Comparison of ENCODE assay signal across 22 cellular contexts in the genomic region with DNA sequence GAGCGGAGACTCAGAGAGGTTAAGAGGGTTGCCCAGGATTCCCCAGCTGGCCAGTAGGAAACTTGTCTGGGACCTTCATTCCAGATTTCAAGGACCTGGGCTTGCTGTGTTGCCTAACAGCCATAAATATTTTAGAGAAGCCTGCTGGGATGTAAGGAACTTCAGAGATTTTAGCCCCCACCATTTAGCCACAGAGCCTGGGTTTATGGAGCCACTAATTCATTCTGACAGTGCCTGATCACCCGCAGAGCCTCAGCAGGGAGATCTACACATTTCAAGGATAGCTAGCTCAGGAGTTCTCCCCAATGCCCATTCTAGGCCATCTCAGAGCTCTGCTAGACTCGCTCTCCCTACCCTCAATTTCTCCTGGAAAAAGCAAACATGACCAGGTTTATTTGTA. TPM values are rescaled to one million over a fixed set of nuclear protein-coding genes. Genes with fewer than 3 reads are reported as not detected.
DNase-seq lines count a peak whose midpoint lies in the region; ATAC-seq, FAIRE-seq and TF ChIP-seq lines count a peak whose summit lies in the region.
"Had no signal": no experiment of that assay in that cellular context is flagged by ENCODE, and none has a peak within 500 bp of the region (broad histone marks: within the 10 kb centered on the region; RNA-seq: fewer than 3 reads in every experiment).

No MANE protein-coding gene starts in this region.

- no peak for FAIRE-seq in H1 (lab: Jason Lieb, UNC)
- FAIRE-seq: colon had no signal

- ATAC-seq in HG03280 (IDR thresholded peaks at IDR 0.05; ENCODE audit: unreplicated experiment): no peak
- ATAC-seq: activated T-helper 17 cell treated with anti-CD3 and anti-CD28 coated beads, Interleukin-2, amount 50 U/mL, for 72 hours; heart left ventricle had no signal

- TF ChIP-seq CTCF in H1 (IDR thresholded peaks at IDR 0.05; ENCODE audit: control extremely low read depth in 1 of 3, insufficient read depth in 1 of 3, low read depth in 1 of 3, low read length in 3 of 3) (no peak), uterus (IDR thresholded peaks at IDR 0.05) (no peak), lower leg skin (IDR thresholded peaks at IDR 0.05) (no peak)

- no peak overlapping the region for H4K5ac ChIP-seq in H1 (ENCODE audit: insufficient read length, low read depth, low read length)

- no peaks in the 10 kb centered on the region for H3K79me1 ChIP-seq in H1 (ENCODE audit: low read depth, low read length)

- DNase-seq in H1 (ENCODE audit: low read depth in 1 of 2, low spot score in 2 of 2) (no peak), uterus (peak; percentile 31 to 40), lower leg skin (ENCODE audit: low spot score in 2 of 2) (no peak), foreskin melanocyte (no peak)
- DNase-seq: activated CD4-positive, alpha-beta T cell treated with anti-CD3 and anti-CD28 coated beads for 48 hours; activated naive CD8-positive, alpha-beta T cell treated with anti-CD3 and anti-CD28 coated beads for 36 hours; DMS79 treated with DMSO at 0.1 percent for 48 hours; heart left ventricle; naive B cell; NCI-H1105 treated with DMSO at 0.1 percent for 48 hours; NCI-H510A treated with DMSO at 0.1 percent for 48 hours; posterior cingulate gyrus; stimulated activated CD4-positive, alpha-beta T cell treated with anti-CD3 and anti-CD28 coated beads, Interleukin-2, amount 100 ng/mL, for 24 hours; stimulated activated naive CD4-positive, alpha-beta T cell treated with Interleukin-2 at 50 U/mL for 16 hours; thyroid gland had no signal

- H3K36me3 ChIP-seq in HUES48 (ENCODE audit: control insufficient read depth, insufficient read depth, low read length) (no peaks in the 10 kb centered on the region), H1 (ENCODE audit: control insufficient read depth in 2 of 4, insufficient read depth in 4 of 4, low read length in 3 of 4) (no peaks in the 10 kb centered on the region), muscle layer of colon (ENCODE audit: insufficient read depth, low read length) (no peaks in the 10 kb centered on the region), uterus (no peaks in the 10 kb centered on the region)
- H3K36me3 ChIP-seq: brain microvascular endothelial cell, heart left ventricle, thyroid gland had no signal

- H3K4me2 ChIP-seq in H1 (ENCODE audit: insufficient read depth in 1 of 2, low read depth in 2 of 2, low read length in 2 of 2): peak overlapping the region; percentile 34 to 62; a peak in 3 of 4 replicates

- TF ChIP-seq RAD21 in H1 (IDR thresholded peaks at IDR 0.05 in 1 of 2, conservative IDR thresholded peaks at IDR 0.05 in 1 of 2; ENCODE audit: low read depth in 2 of 2, low read length in 2 of 2): no peak

- no peaks in the 10 kb centered on the region for H3K23me2 ChIP-seq in H1 (ENCODE audit: low read depth, low read length)

- no peak overlapping the region; the same call in 1 of the 2 replicates for H2BK20ac ChIP-seq in H1 (ENCODE audit: low read length)

- H3K27ac ChIP-seq in HUES48 (ENCODE audit: low read depth, low read length) (peak overlapping the region; percentile 80), H1 (ENCODE audit: low read depth, low read length) (no peak overlapping the region), muscle layer of colon (ENCODE audit: low read depth, low read length) (peak overlapping the region; percentile 71), uterus (peak overlapping the region; percentile 54 to 77)
- H3K27ac ChIP-seq: brain microvascular endothelial cell, heart left ventricle, thyroid gland had no signal

- H2BK15ac ChIP-seq in H1 (ENCODE audit: low read length): no peak overlapping the region

- H3K4me3 ChIP-seq in HUES48 (ENCODE audit: low read depth, low read length) (0 out of 2 replicates have a peak overlapping the region, but pooled peaks have one; percentile 6), H1 (ENCODE audit: extremely low read depth in 1 of 4, insufficient read depth in 2 of 4, low read depth in 3 of 4, low read length in 4 of 4) (peak overlapping the region in 1 of 4 experiments; percentile 25; a peak in 1 of 8 replicates), muscle layer of colon (ENCODE audit: low read depth in 1 of 2, low read length in 2 of 2) (peak overlapping the region in 1 of 2 donors; percentile 21), uterus (no peak overlapping the region), lower leg skin (ENCODE audit: low read depth, poor library complexity, severe bottlenecking) (no peak overlapping the region)
- H3K4me3 ChIP-seq: heart left ventricle, lung, thyroid gland had no signal

- CTCF ChIA-PET in H1 (lab: Charles Lee; ENCODE audit: partially characterized antibody): interaction anchor here (0.9 to 10.5 kb wide), 11 partner anchors 12 to 410 kb away, joined by 3 to 96 read pairs (median 4); no protein-coding TSS in a partner anchor

- POLR2A ChIA-PET in H1 (lab: Charles Lee; ENCODE audit: partially characterized antibody): no interaction called here

- H2BK12ac ChIP-seq in H1 (ENCODE audit: low read depth, low read length): peak overlapping the region; percentile 92; the same call in 1 of the 2 replicates

- H3K18ac ChIP-seq in H1 (ENCODE audit: extremely low read depth, low read length): no peak overlapping the region; the same call in 1 of the 2 replicates

- no peak overlapping the region for H3K14ac ChIP-seq in H1 (ENCODE audit: insufficient read length)

- WGBS in H1 (ENCODE audit: extremely low coverage in 1 of 2, insufficient coverage in 1 of 2, insufficient read length in 1 of 2, insufficient replicate concordance in 2 of 2, low coverage in 1 of 2, low lambda C conversion rate in 2 of 2, missing lambda C conversion rate in 1 of 2), 2 experiments: 64% methylated on average over 3 of the region's 3 CpGs; no CpG with 5 or more reads in 1 of the 2 experiments
- 92 to 94% methylated on average over 3 of the region's 3 CpGs for WGBS in lower leg skin, 2 donors

- no peaks in the 10 kb centered on the region for H4K20me1 ChIP-seq in H1 (replicated peaks in 1 of 2; ENCODE audit: control insufficient read depth in 1 of 2, insufficient read depth in 2 of 2, low read length in 2 of 2)

- H2BK120ac ChIP-seq in H1 (replicated peaks; ENCODE audit: low read depth, low read length): peak overlapping the region; percentile 43

- TF ChIP-seq POLR2A in H1 (IDR thresholded peaks at IDR 0.05; ENCODE audit: control extremely low read depth in 1 of 2, low read depth in 2 of 2, low read length in 2 of 2) (no peak), uterus (IDR thresholded peaks at IDR 0.05) (no peak), lower leg skin (IDR thresholded peaks at IDR 0.05) (no peak)

- H3K4ac ChIP-seq in H1 (replicated peaks; ENCODE audit: insufficient read length, low read depth, low read length): no peak overlapping the region

- no peak for TF ChIP-seq EP300 in H1 (IDR thresholded peaks at IDR 0.05; ENCODE audit: borderline replicate concordance in 1 of 2, low read depth in 2 of 2, low read length in 2 of 2)

- H3K79me2 ChIP-seq in H1 (ENCODE audit: control insufficient read depth in 1 of 2, insufficient read depth in 2 of 2, low read length in 2 of 2): no peaks in the 10 kb centered on the region

- 0 out of 2 replicates have a peak overlapping the region, but pooled peaks have one; percentile 93 for H2AK5ac ChIP-seq in H1 (ENCODE audit: low read depth, low read length)

- no peak overlapping the region for H3K56ac ChIP-seq in H1 (replicated peaks; ENCODE audit: insufficient read length, low read depth, low read length)

- H3K4me1 ChIP-seq in HUES48 (ENCODE audit: control insufficient read depth, insufficient read depth, low read length) (peaks cover 42% of the 10 kb centered on the region), H1 (replicated peaks in 1 of 4; ENCODE audit: control insufficient read depth in 3 of 4, insufficient read depth in 4 of 4, low read length in 3 of 4) (peaks cover 9 to 19% (median 10%) of the 10 kb centered on the region in 4 experiments), muscle layer of colon (ENCODE audit: insufficient read depth, low read length) (peaks cover 31% of the 10 kb centered on the region), uterus (peaks cover 0 to 6% of the 10 kb centered on the region in 2 donors)
- H3K4me1 ChIP-seq: thyroid gland had no signal

- H3K9ac ChIP-seq in HUES48 (ENCODE audit: low read depth, low read length): no peak overlapping the region
- no peak overlapping the region for H3K9ac ChIP-seq in H1 (replicated peaks in 1 of 4; ENCODE audit: extremely low read depth in 1 of 4, low read depth in 3 of 4, low read length in 3 of 4)
- no peak overlapping the region for H3K9ac ChIP-seq in muscle layer of colon (ENCODE audit: low read length)

- H3K27me3 ChIP-seq in HUES48 (ENCODE audit: control insufficient read depth, insufficient read depth, low read length) (no peaks in the 10 kb centered on the region), H1 (replicated peaks in 1 of 4; ENCODE audit: control insufficient read depth in 3 of 4, extremely low read depth in 1 of 4, insufficient read depth in 3 of 4, low read length in 3 of 4) (no peaks in the 10 kb centered on the region), muscle layer of colon (ENCODE audit: control insufficient read depth in 1 of 2, insufficient read depth in 2 of 2, low read length in 2 of 2) (no peaks in the 10 kb centered on the region), uterus (no peaks in the 10 kb centered on the region)
- H3K27me3 ChIP-seq: brain microvascular endothelial cell, heart left ventricle, thyroid gland had no signal

- 0 out of 2 replicates have a peak overlapping the region, but pooled peaks have one; percentile 71 for H2BK5ac ChIP-seq in H1 (ENCODE audit: low read depth, low read length)

- no peak overlapping the region for H4K8ac ChIP-seq in H1 (ENCODE audit: extremely low read depth, insufficient read depth, low read length)

- H3K9me3 ChIP-seq in HUES48 (ENCODE audit: control insufficient read depth, insufficient read depth, low read length): no peaks in the 10 kb centered on the region
- no peaks in the 10 kb centered on the region for H3K9me3 ChIP-seq in H1 (ENCODE audit: insufficient read depth in 2 of 2, low read depth in 1 of 2, low read length in 1 of 2)
- H3K9me3 ChIP-seq in muscle layer of colon (ENCODE audit: low read length): no peaks in the 10 kb centered on the region
- H3K9me3 ChIP-seq in uterus: no peaks in the 10 kb centered on the region
- H3K9me3 ChIP-seq: heart left ventricle, thyroid gland had no signal

- H3K23ac ChIP-seq in H1 (ENCODE audit: insufficient read length): no peak overlapping the region

- no peak overlapping the region for H4K91ac ChIP-seq in H1 (replicated peaks; ENCODE audit: insufficient read length, low read length)

- intact Hi-C loops in uterus (cut with DNase I; ENCODE audit: low total_unique reads) (no loop called here), lower leg skin (cut with DNase I; ENCODE audit: low total_unique reads) (no loop called here)

- H2AFZ ChIP-seq in H1 (ENCODE audit: low read length): 0 out of 2 replicates have a peak overlapping the region, but pooled peaks have one; percentile 29

RNA-seq across cellular contexts. Expression of gene TRUB1, which starts 56.5 kb away (rescaled TPM):
- 21.2 and 22.2 TPM in 2 replicates for total RNA-seq in H1 (2021; fragmentation: NEBNext Ultra II Directional; extraction: Animal tissue kit (Norgen Biotek cat#: 25700))
- polyA plus RNA-seq in H1 (2011; rRNA removed): 4.0 and 6.3 TPM in 2 replicates
- 10.3 TPM for polyA plus RNA-seq in H1 (2011; cell fraction: cytosol; rRNA removed)
- polyA plus RNA-seq in H1 (2011; cell fraction: nucleus; rRNA removed): 4.2 TPM
- 8.1 to 11.9 TPM (median 9.3 TPM) in 4 replicates for polyA plus RNA-seq in H1 (2012, experiment 1 of 2)
- 1.9 TPM for polyA plus RNA-seq in H1 (2012, experiment 2 of 2)
- polyA plus RNA-seq in H1 (2013, experiment 1 of 2): 12.2 TPM
- polyA plus RNA-seq in H1 (2013, experiment 2 of 2): 11.7 TPM
- 6.1 and 8.3 TPM in 2 replicates for polyA minus RNA-seq in H1 (2011; rRNA and poly(A)+ RNA removed)
- polyA minus RNA-seq in H1 (2011; cell fraction: cytosol; rRNA and poly(A)+ RNA removed): 10.9 TPM
- 16.0 TPM for polyA minus RNA-seq in H1 (2011; cell fraction: nucleus; rRNA and poly(A)+ RNA removed)
- total RNA-seq in uterus (10 to 100 TPM in 3 of 4 donors, 1 to 10 TPM in 1; 7.9 to 48.3 (median 14.7) TPM), lower leg skin (10 to 100 TPM in 2 of 4 donors, 1 to 10 TPM in 2; 8.5 to 21.2 (median 13.3) TPM)

RNA-seq across cellular contexts. Expression of gene FHIP2A, which starts 59.9 kb away (rescaled TPM):
- total RNA-seq in H1 (2021; fragmentation: NEBNext Ultra II Directional; extraction: Animal tissue kit (Norgen Biotek cat#: 25700)): 14.0 and 15.0 TPM in 2 replicates
- polyA plus RNA-seq in H1 (2011; rRNA removed): 3.5 and 4.5 TPM in 2 replicates
- polyA plus RNA-seq in H1 (2011; cell fraction: cytosol; rRNA removed): 3.6 TPM
- polyA plus RNA-seq in H1 (2011; cell fraction: nucleus; rRNA removed): 5.4 TPM
- 3.5 to 7.1 TPM (median 4.6 TPM) in 4 replicates for polyA plus RNA-seq in H1 (2012, experiment 1 of 2)
- 0.55 TPM for polyA plus RNA-seq in H1 (2012, experiment 2 of 2)
- polyA plus RNA-seq in H1 (2013, experiment 1 of 2): 4.7 TPM
- 4.0 TPM for polyA plus RNA-seq in H1 (2013, experiment 2 of 2)
- 10.4 and 11.9 TPM in 2 replicates for polyA minus RNA-seq in H1 (2011; rRNA and poly(A)+ RNA removed)
- 21.4 TPM for polyA minus RNA-seq in H1 (2011; cell fraction: cytosol; rRNA and poly(A)+ RNA removed)
- 20.8 TPM for polyA minus RNA-seq in H1 (2011; cell fraction: nucleus; rRNA and poly(A)+ RNA removed)
- 10 to 100 TPM; 22.0 to 61.5 (median 56.5) TPM for total RNA-seq in uterus
- 10 to 100 TPM; 11.1 to 40.6 (median 18.0) TPM for total RNA-seq in lower leg skin

Comparison
In these comparisons a context has a peak if more than half of its experiments do, and no peak if none do; other contexts are left out.
1. DNase-seq: peak in uterus (2 of 2); none in H1 (0 of 2), lower leg skin (0 of 2) and foreskin melanocyte (single experiment).